ENCODE assay signal across 11 cellular contexts in the genomic region with DNA sequence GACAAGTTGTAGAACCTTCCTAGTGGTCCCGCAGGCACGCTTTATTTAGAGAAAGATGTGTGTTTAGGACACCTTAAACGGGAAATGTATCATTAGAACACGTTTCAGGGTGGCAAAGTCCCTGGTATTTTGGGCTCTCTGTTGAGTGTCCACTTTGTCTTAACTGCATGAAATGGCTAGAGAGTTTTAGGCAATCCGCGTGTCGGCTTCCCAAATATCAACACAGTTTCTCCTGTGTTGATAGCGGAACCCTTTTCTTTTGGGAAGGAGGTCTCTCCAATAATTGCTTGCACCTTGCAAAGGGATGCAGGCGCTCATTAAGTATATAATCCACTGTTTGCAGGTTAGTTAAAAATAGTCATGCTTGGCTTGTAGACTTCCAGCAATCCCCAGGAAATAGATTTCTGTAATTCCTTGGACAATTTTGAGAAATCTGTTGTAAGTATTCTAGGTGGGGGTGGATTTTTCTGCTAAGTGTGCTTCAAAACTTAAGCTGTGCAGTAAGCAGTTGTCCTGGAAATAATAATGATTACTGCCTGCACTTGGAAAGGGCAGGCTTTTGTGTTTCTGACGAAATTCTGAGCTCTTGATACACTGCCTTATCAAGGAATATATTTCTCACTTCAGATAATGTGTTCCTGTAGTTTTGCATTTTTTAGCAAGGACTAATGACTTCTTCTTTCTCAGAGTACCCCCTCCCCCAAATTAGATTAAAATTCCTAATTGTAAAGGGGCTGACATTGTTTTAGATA.
DNase-seq lines count a peak whose midpoint lies in the region; ATAC-seq and TF ChIP-seq lines count a peak whose summit lies in the region.
"Had no signal": no experiment of that assay in that cellular context is flagged by ENCODE, and none has a peak within 500 bp of the region (broad histone marks: within the 10 kb centered on the region; RNA-seq: fewer than 3 reads in every experiment).

No MANE protein-coding gene starts in this region.

- no peak for TF ChIP-seq CTCF in astrocyte of the spinal cord (IDR thresholded peaks at IDR 0.05; ENCODE audit: low read depth, low read length)

- no peak for ATAC-seq in activated naive CD8-positive, alpha-beta T cell treated with anti-CD3 and anti-CD28 coated beads, Interleukin-2, amount 50 U/mL, for 24 hours
- ATAC-seq in GM19023 (IDR thresholded peaks at IDR 0.05; ENCODE audit: unreplicated experiment) = no peak

- no peaks in the 10 kb centered on the region for H3K36me3 Mint-ChIP-seq in activated naive CD8-positive, alpha-beta T cell
- no peaks in the 10 kb centered on the region for H3K36me3 Mint-ChIP-seq in activated naive CD8-positive, alpha-beta T cell treated with anti-CD3 and anti-CD28 coated beads, Interleukin-2, amount 50 U/mL, for 24 hours (ENCODE audit: low read depth)

- no peak for DNase-seq in activated naive CD8-positive, alpha-beta T cell treated with anti-CD3 and anti-CD28 coated beads, Interleukin-2, amount 50 U/mL, for 24 hours
- DNase-seq in astrocyte of the spinal cord (ENCODE audit: low read depth, low spot score) = peak; percentile 30
- DNase-seq in inferior parietal cortex (ENCODE audit: extremely low spot score) = peak; percentile 29
- peak; percentile 43 for DNase-seq in superior temporal gyrus (ENCODE audit: extremely low spot score)
- no peak for DNase-seq in activated CD4-positive, alpha-beta T cell treated with anti-CD3 and anti-CD28 coated beads, Interleukin-2, amount 50 U/mL, for 48 hours
- no peak for DNase-seq in RPMI8226
- DNase-seq: activated CD8-positive, alpha-beta memory T cell treated with anti-CD3 and anti-CD28 coated beads for 24 hours; NCI-H1694 treated with DMSO at 0.1 percent for 48 hours had no signal

- peak overlapping the region; percentile 4 for H3K4me3 Mint-ChIP-seq in activated naive CD8-positive, alpha-beta T cell
- H3K4me3 Mint-ChIP-seq in activated naive CD8-positive, alpha-beta T cell treated with anti-CD3 and anti-CD28 coated beads, Interleukin-2, amount 50 U/mL, for 24 hours = no peak overlapping the region
- H3K4me3 Mint-ChIP-seq: central memory CD8-positive, alpha-beta T cell had no signal

- peak overlapping the region; percentile 64 for H3K4me3 ChIP-seq in astrocyte of the spinal cord (ENCODE audit: low read depth, low read length)

- no peaks in the 10 kb centered on the region for H3K9me3 Mint-ChIP-seq in activated naive CD8-positive, alpha-beta T cell (ENCODE audit: low read depth)
- no peaks in the 10 kb centered on the region for H3K9me3 Mint-ChIP-seq in activated naive CD8-positive, alpha-beta T cell treated with anti-CD3 and anti-CD28 coated beads, Interleukin-2, amount 50 U/mL, for 24 hours
- H3K9me3 Mint-ChIP-seq: central memory CD8-positive, alpha-beta T cell had no signal

- no peak overlapping the region for H3K27ac Mint-ChIP-seq in activated naive CD8-positive, alpha-beta T cell
- H3K27ac Mint-ChIP-seq in activated naive CD8-positive, alpha-beta T cell treated with anti-CD3 and anti-CD28 coated beads, Interleukin-2, amount 50 U/mL, for 24 hours = no peak overlapping the region

- in situ Hi-C loops in astrocyte of the spinal cord (cut with HindIII; ENCODE audit: low sequenced_read_pairs) = no loop called here

- H3K4me1 Mint-ChIP-seq in activated naive CD8-positive, alpha-beta T cell (ENCODE audit: low read depth) = peaks cover 3% of the 10 kb centered on the region
- no peaks in the 10 kb centered on the region for H3K4me1 Mint-ChIP-seq in activated naive CD8-positive, alpha-beta T cell treated with anti-CD3 and anti-CD28 coated beads, Interleukin-2, amount 50 U/mL, for 24 hours
- H3K4me1 Mint-ChIP-seq: central memory CD8-positive, alpha-beta T cell had no signal

- peaks cover 42% of the 10 kb centered on the region for H3K27me3 Mint-ChIP-seq in activated naive CD8-positive, alpha-beta T cell
- peaks cover 48% of the 10 kb centered on the region for H3K27me3 Mint-ChIP-seq in activated naive CD8-positive, alpha-beta T cell treated with anti-CD3 and anti-CD28 coated beads, Interleukin-2, amount 50 U/mL, for 24 hours

Comparison
In these comparisons a context has a peak if more than half of its experiments do, and no peak if none do; other contexts are left out.
1. DNase-seq: peak in astrocyte of the spinal cord (single experiment), inferior parietal cortex (single experiment) and superior temporal gyrus (single experiment); none in activated naive CD8-positive, alpha-beta T cell treated with anti-CD3 and anti-CD28 coated beads, Interleukin-2, amount 50 U/mL, for 24 hours (single experiment), activated CD4-positive, alpha-beta T cell treated with anti-CD3 and anti-CD28 coated beads, Interleukin-2, amount 50 U/mL, for 48 hours (0 of 2) and RPMI8226 (single experiment).